13 cellular contexts compared by ENCODE assay signal in the genomic region with DNA sequence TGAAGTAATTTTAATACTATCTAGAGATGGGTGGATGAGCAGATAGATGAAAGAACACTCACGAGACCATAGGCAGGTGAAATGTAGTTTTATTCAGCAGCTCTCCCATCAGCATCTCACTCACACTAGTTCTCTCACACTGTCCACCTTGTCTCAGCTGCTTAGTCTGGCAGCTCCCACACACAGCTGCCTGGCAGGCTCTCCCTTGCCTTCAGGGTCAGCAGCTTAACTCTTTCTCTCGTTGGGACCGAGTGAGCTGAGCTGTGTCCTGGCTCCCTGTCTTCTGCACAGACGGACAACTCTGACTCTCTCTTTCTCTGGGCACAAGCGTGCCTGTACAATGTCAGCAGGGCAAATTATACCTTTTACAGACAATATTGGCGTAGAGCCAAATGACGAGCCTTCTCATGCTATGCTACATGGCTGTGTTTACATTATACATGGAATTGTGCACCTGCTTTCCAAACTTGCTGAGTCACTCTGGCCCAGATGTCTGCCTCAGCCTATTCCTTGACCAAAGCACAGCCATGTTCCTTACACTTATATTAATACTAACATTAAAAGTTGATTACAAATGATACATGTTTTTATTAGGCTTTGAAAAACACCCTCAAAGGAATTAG.
A peak's percentile ranks its signal among the peaks of the same experiment; 100 is the strongest.
DNase-seq lines count a peak whose midpoint lies in the region; ATAC-seq and TF ChIP-seq lines count a peak whose summit lies in the region.
"Had no signal": no experiment of that assay in that cellular context is flagged by ENCODE, and none has a peak within 500 bp of the region (broad histone marks: within the 10 kb centered on the region; RNA-seq: fewer than 3 reads in every experiment).

No MANE protein-coding gene starts in this region.

- peaks cover 0 to 3% (median 0%) of the 10 kb centered on the region in 3 donors for H3K4me1 ChIP-seq in esophagus squamous epithelium
- H3K4me1 ChIP-seq: upper lobe of left lung had no signal

- no peaks in the 10 kb centered on the region for H3K27me3 Mint-ChIP-seq in mesothelial cell of epicardium (ENCODE audit: low read depth)
- H3K27me3 Mint-ChIP-seq: activated T-helper 17 cell treated with anti-CD3 and anti-CD28 coated beads, Interleukin-2, amount 50 U/mL, for 72 hours; brain; CD8-positive, alpha-beta memory T cell had no signal

- peaks cover 7% of the 10 kb centered on the region for H3K4me1 Mint-ChIP-seq in mesothelial cell of epicardium
- H3K4me1 Mint-ChIP-seq: activated T-helper 17 cell treated with anti-CD3 and anti-CD28 coated beads, Interleukin-2, amount 50 U/mL, for 72 hours; CD8-positive, alpha-beta memory T cell had no signal

- H3K9me3 ChIP-seq in esophagus squamous epithelium: peaks cover 0 to 4% (median 0%) of the 10 kb centered on the region in 3 donors
- H3K9me3 ChIP-seq: upper lobe of left lung had no signal

- TF ChIP-seq POLR2A in esophagus squamous epithelium (IDR thresholded peaks at IDR 0.05): no peak

- DNase-seq in HCEC 1CT (peak; percentile 27), NCI-H146 treated with DMSO at 0.1 percent for 48 hours (lab: John Stamatoyannopoulos, UW; ENCODE audit: unreplicated experiment) (peak; percentile 73), RPMI8226 (peak; percentile 59), mesothelial cell of epicardium (ENCODE audit: low spot score in 2 of 2, unreplicated experiment in 2 of 2) (no peak), esophagus squamous epithelium (lab: John Stamatoyannopoulos, UW) (no peak), caudate nucleus (lab: John Stamatoyannopoulos, UW) (no peak)
- DNase-seq in activated T-cell treated with anti-CD3 and anti-CD28 coated beads, Interleukin-2, amount 50 U/mL, for 48 hours: no peak
- DNase-seq: activated CD4-positive, alpha-beta T cell treated with anti-CD3 and anti-CD28 coated beads for 48 hours; CD8-positive, alpha-beta memory T cell; upper lobe of left lung had no signal

- no peak overlapping the region for H3K4me3 ChIP-seq in esophagus squamous epithelium
- H3K4me3 ChIP-seq: upper lobe of left lung had no signal

- intact Hi-C loops in esophagus squamous epithelium (cut with DNase I): no loop called here

- H3K27ac ChIP-seq in esophagus squamous epithelium (peak overlapping the region in 1 of 4 donors; percentile 19), caudate nucleus (ENCODE audit: low read depth, low read length) (no peak overlapping the region)
- H3K27ac ChIP-seq: upper lobe of left lung had no signal

- 28 to 43% methylated on average over 7 of the region's 7 CpGs for WGBS in esophagus squamous epithelium, 2 donors

- peak overlapping the region; percentile 4 for H3K4me3 Mint-ChIP-seq in mesothelial cell of epicardium
- H3K4me3 Mint-ChIP-seq: activated T-helper 17 cell treated with anti-CD3 and anti-CD28 coated beads, Interleukin-2, amount 50 U/mL, for 72 hours; brain; CD8-positive, alpha-beta memory T cell had no signal

- ATAC-seq in HG03432 (IDR thresholded peaks at IDR 0.05; ENCODE audit: unreplicated experiment): no peak
- ATAC-seq: activated T-helper 17 cell treated with anti-CD3 and anti-CD28 coated beads, Interleukin-2, amount 50 U/mL, for 72 hours had no signal

- H3K9me3 Mint-ChIP-seq in mesothelial cell of epicardium: no peaks in the 10 kb centered on the region

- no peaks in the 10 kb centered on the region for H3K36me3 ChIP-seq in esophagus squamous epithelium
- H3K36me3 ChIP-seq: upper lobe of left lung had no signal

- no peaks in the 10 kb centered on the region for H3K27me3 ChIP-seq in esophagus squamous epithelium
- H3K27me3 ChIP-seq: upper lobe of left lung had no signal

- no peaks in the 10 kb centered on the region for H3K36me3 Mint-ChIP-seq in mesothelial cell of epicardium
- H3K36me3 Mint-ChIP-seq: brain; CD8-positive, alpha-beta memory T cell had no signal

- peak overlapping the region; percentile 47 for H3K27ac Mint-ChIP-seq in mesothelial cell of epicardium
- H3K27ac Mint-ChIP-seq: activated T-helper 17 cell treated with anti-CD3 and anti-CD28 coated beads, Interleukin-2, amount 50 U/mL, for 72 hours; CD8-positive, alpha-beta memory T cell had no signal

- no peak for TF ChIP-seq CTCF in mesothelial cell of epicardium (IDR thresholded peaks at IDR 0.05; ENCODE audit: unreplicated experiment)
- TF ChIP-seq CTCF in esophagus squamous epithelium (IDR thresholded peaks at IDR 0.05): no peak

Comparison
In these comparisons a context has a peak if more than half of its experiments do, and no peak if none do; other contexts are left out.
1. DNase-seq: peak in HCEC 1CT (single experiment), NCI-H146 treated with DMSO at 0.1 percent for 48 hours (single experiment) and RPMI8226 (single experiment); none in mesothelial cell of epicardium (0 of 2), esophagus squamous epithelium (single experiment), activated T-cell treated with anti-CD3 and anti-CD28 coated beads, Interleukin-2, amount 50 U/mL, for 48 hours (0 of 2) and caudate nucleus (0 of 61).